Comparison of ENCODE assay signal across 8 cellular contexts in the genomic region with DNA sequence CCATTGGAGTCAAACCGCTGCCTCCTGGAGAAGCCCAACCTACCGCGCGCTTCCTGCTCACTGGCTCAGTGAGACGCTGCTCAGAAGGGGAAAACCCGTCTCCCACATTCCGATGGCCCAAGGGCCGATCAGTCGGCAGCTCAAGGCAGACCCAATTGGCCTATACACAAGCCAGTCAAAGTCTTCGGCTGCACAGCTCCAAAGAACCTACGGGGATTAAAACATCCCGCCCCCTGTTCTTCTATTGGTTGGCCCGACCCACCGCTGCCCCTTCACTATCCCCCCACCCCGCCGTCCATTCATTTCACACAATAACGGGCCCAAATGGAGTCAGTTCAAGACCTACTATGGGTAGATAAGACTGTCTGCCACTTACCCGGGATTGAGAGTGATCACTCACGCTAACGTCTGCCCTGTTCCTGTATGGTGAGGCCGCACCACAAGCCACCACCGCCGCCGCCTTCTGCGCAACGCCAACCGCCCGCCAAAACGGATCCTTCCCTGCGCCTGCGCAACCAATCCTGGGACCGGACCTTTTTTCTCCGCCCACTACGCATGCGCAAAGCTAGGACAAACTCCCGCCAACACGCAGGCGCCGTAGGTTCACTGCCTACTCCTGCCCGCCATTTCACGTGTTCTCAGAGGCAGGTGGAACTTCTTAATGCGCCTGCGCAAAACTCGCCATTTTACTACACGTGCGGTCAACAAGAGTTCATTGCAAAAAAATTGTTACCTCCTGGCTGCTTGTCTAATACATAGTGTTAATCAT. TPM values are rescaled to one million over a fixed set of nuclear protein-coding genes. Genes with fewer than 3 reads are reported as not detected.
DNase-seq lines count a peak whose midpoint lies in the region; ATAC-seq and TF ChIP-seq lines count a peak whose summit lies in the region.

Gene CBX5 (minus strand): TSS at position 491 of the 769 bp plus-strand sequence. CDS start 22,472 bp downstream, outside the sequence.

- H3K9ac ChIP-seq in SU-DHL-6 (ENCODE audit: low read length) (peak within 1 kb of the TSS; percentile 96), adipocyte (ENCODE audit: low read length) (peak within 1 kb of the TSS; percentile 100), trophoblast cell (ENCODE audit: low read length) (peak within 1 kb of the TSS; percentile 96)

- H3F3A ChIP-seq in SU-DHL-6 (ENCODE audit: insufficient read depth), result peaks cover 62% of the 10 kb centered on the region

- H3K4me3 ChIP-seq in GM12875 (ENCODE audit: low read depth, low read length) (peak within 1 kb of the TSS; percentile 83), SU-DHL-6 (ENCODE audit: insufficient read depth, low read length, poor library complexity, severe bottlenecking) (peak within 1 kb of the TSS; percentile 88), adipocyte (ENCODE audit: low read length) (peak within 1 kb of the TSS; percentile 96), trophoblast cell (ENCODE audit: low read depth, low read length) (peak within 1 kb of the TSS; percentile 87), transverse colon (peak within 1 kb of the TSS; percentile 54 to 90 (median 77))

- no peak for TF ChIP-seq EP300 in transverse colon (IDR thresholded peaks at IDR 0.05; ENCODE audit: low read depth)

- in situ Hi-C loops in transverse colon (cut with MboI; ENCODE audit: low pct_ligation_motif_present in 1 of 4, low pct_unique_long_range_greater_than_20kb in 1 of 4, low sequenced_read_pairs in 3 of 4), result no loop called here

- H3K79me1 ChIP-seq in trophoblast cell (ENCODE audit: low read length), result peaks cover 13% of the 10 kb centered on the region

- peak within 1 kb of the TSS; percentile 29 for H2AFZ ChIP-seq in SU-DHL-6 (ENCODE audit: low read depth, low read length, severe bottlenecking)
- peak within 1 kb of the TSS; percentile 64 for H2AFZ ChIP-seq in trophoblast cell (ENCODE audit: insufficient read depth, low read length, poor library complexity)

- H3K36me3 ChIP-seq in SU-DHL-6 (ENCODE audit: low read length), result peaks cover 56% of the 10 kb centered on the region
- peaks cover 36% of the 10 kb centered on the region for H3K36me3 ChIP-seq in adipocyte (ENCODE audit: control insufficient read depth, insufficient read depth, low read length, severe bottlenecking)
- peaks cover 14 to 25% of the 10 kb centered on the region in 2 experiments for H3K36me3 ChIP-seq in trophoblast cell (ENCODE audit: control insufficient read depth in 1 of 2, insufficient read depth in 2 of 2, low read length in 2 of 2)
- H3K36me3 ChIP-seq in transverse colon, result peaks cover 0 to 22% (median 8%) of the 10 kb centered on the region in 4 donors

- no peaks in the 10 kb centered on the region for H3K9me3 ChIP-seq in SU-DHL-6 (ENCODE audit: insufficient read depth, low read length)
- no peaks in the 10 kb centered on the region for H3K9me3 ChIP-seq in adipocyte (ENCODE audit: control insufficient read depth, low read length)
- no peaks in the 10 kb centered on the region for H3K9me3 ChIP-seq in trophoblast cell (ENCODE audit: insufficient read depth, low read depth, low read length)
- H3K9me3 ChIP-seq in transverse colon, result no peaks in the 10 kb centered on the region

- H4K91ac ChIP-seq in trophoblast cell (ENCODE audit: low read depth, low read length), result peak within 1 kb of the TSS; percentile 68

- DNase-seq in NCI-H1417 (lab: John Stamatoyannopoulos, UW) (peak; percentile 100), adipocyte (ENCODE audit: low read depth) (peak; percentile 100), cardiac septum (ENCODE audit: low spot score) (peak; percentile 99), trophoblast cell (peak; percentile 100), transverse colon (peak; percentile 99)

- peak; percentile 63 for ATAC-seq in HG02763 (IDR thresholded peaks at IDR 0.05; ENCODE audit: unreplicated experiment)

- H4K8ac ChIP-seq in trophoblast cell (ENCODE audit: low read depth, low read length), result peak within 1 kb of the TSS; percentile 75

- WGBS in trophoblast cell (ENCODE audit: extremely low coverage, insufficient coverage, insufficient read length), result no CpG with 5 or more reads among the region's 46 CpGs
- 0% methylated on average over 3 to 46 of the region's 46 CpGs for WGBS in transverse colon (ENCODE audit: low coverage in 1 of 2), 2 donors

- peak within 1 kb of the TSS; percentile 89 for H3K4ac ChIP-seq in trophoblast cell (ENCODE audit: low read depth, low read length)

- no peak within 1 kb of the TSS for H3K23ac ChIP-seq in trophoblast cell (ENCODE audit: low read length)

- TF ChIP-seq CTCF in GM12875 (IDR thresholded peaks at IDR 0.05; ENCODE audit: borderline replicate concordance, insufficient read depth, low read depth, low read length) (no peak), SU-DHL-6 (IDR thresholded peaks at IDR 0.05; ENCODE audit: insufficient read depth, low read length, poor library complexity, severe bottlenecking) (no peak), transverse colon (IDR thresholded peaks at IDR 0.05) (no peak)

- peak within 1 kb of the TSS; percentile 81 for H2BK5ac ChIP-seq in trophoblast cell (ENCODE audit: low read depth, low read length, poor library complexity)

- no peaks in the 10 kb centered on the region for H3K9me2 ChIP-seq in SU-DHL-6 (replicated peaks; ENCODE audit: insufficient read depth, low read length)

- H3K27ac ChIP-seq in SU-DHL-6 (ENCODE audit: low read depth, low read length), result peak within 1 kb of the TSS; percentile 91
- H3K27ac ChIP-seq in trophoblast cell (ENCODE audit: low read depth, low read length), result peak within 1 kb of the TSS; percentile 89
- H3K27ac ChIP-seq in transverse colon, result peak within 1 kb of the TSS; percentile 86 to 95 (median 92)

- peak within 1 kb of the TSS; percentile 61 for H4K12ac ChIP-seq in trophoblast cell (ENCODE audit: low read depth, low read length)

- H3K27me3 ChIP-seq in SU-DHL-6 (ENCODE audit: low read length) (no peaks in the 10 kb centered on the region), adipocyte (replicated peaks; ENCODE audit: control insufficient read depth, insufficient read depth, low read length) (no peaks in the 10 kb centered on the region), trophoblast cell (ENCODE audit: insufficient read depth, low read length) (no peaks in the 10 kb centered on the region), transverse colon (no peaks in the 10 kb centered on the region)

- TF ChIP-seq POLR2A in transverse colon (IDR thresholded peaks at IDR 0.05), result peak; percentile 94

- peak within 1 kb of the TSS; percentile 65 for H2AK5ac ChIP-seq in trophoblast cell (ENCODE audit: low read length)

- H3K18ac ChIP-seq in trophoblast cell (ENCODE audit: low read length), result peak within 1 kb of the TSS; percentile 50

- H3K4me1 ChIP-seq in adipocyte (ENCODE audit: control insufficient read depth, insufficient read depth, low read length), result peaks cover 40% of the 10 kb centered on the region
- H3K4me1 ChIP-seq in trophoblast cell (ENCODE audit: control insufficient read depth in 1 of 2, insufficient read depth in 2 of 2, low read length in 2 of 2), result peaks cover 4 to 15% of the 10 kb centered on the region in 2 experiments
- peaks cover 43 to 55% (median 49%) of the 10 kb centered on the region in 4 donors for H3K4me1 ChIP-seq in transverse colon

- H3K79me2 ChIP-seq in SU-DHL-6 (ENCODE audit: insufficient read depth, low read length) (peaks cover 80% of the 10 kb centered on the region), trophoblast cell (ENCODE audit: control insufficient read depth, insufficient read depth, low read length, poor library complexity) (peaks cover 18% of the 10 kb centered on the region)

- peak within 1 kb of the TSS; percentile 27 for H2BK120ac ChIP-seq in trophoblast cell (ENCODE audit: insufficient read depth, low read length, poor library complexity)

- H2BK12ac ChIP-seq in trophoblast cell (ENCODE audit: low read length), result no peak within 1 kb of the TSS

- H4K20me1 ChIP-seq in SU-DHL-6 (ENCODE audit: low read depth, low read length), result peaks cover 25% of the 10 kb centered on the region

- intact Hi-C loops in cardiac septum (cut with DNase I) (loop anchor here (5.0 kb wide), 2 partner anchors 42 to 82 kb away; partner anchors contain the start of gene GPR84), transverse colon (cut with DNase I; ENCODE audit: low total_unique reads) (no loop called here)

- H3K4me2 ChIP-seq in SU-DHL-6 (ENCODE audit: low read depth, low read length, poor library complexity, severe bottlenecking), result peak within 1 kb of the TSS; percentile 99
- peak within 1 kb of the TSS; percentile 70 for H3K4me2 ChIP-seq in trophoblast cell (ENCODE audit: low read length)

- H3K14ac ChIP-seq in trophoblast cell (ENCODE audit: low read length), result peak within 1 kb of the TSS; percentile 82

RNA-seq across cellular contexts. Expression of gene CBX5, which starts in this region (rescaled TPM):
- total RNA-seq in cardiac septum, result 39.5 TPM
- 58.3 and 62.0 TPM in 2 replicates for polyA plus RNA-seq in trophoblast cell (2013)
- total RNA-seq in transverse colon, result 10 to 100 TPM; 18.9 to 28.8 (median 22.8) TPM

Comparison
In these comparisons a context has a peak if more than half of its experiments do, and no peak if none do; other contexts are left out.
1. Peak in every context shown above with its lines: DNase-seq, ATAC-seq, H3K4me3 ChIP-seq and H3K27ac ChIP-seq.